ENCODE assay signal across 1 cellular context in the genomic region with DNA sequence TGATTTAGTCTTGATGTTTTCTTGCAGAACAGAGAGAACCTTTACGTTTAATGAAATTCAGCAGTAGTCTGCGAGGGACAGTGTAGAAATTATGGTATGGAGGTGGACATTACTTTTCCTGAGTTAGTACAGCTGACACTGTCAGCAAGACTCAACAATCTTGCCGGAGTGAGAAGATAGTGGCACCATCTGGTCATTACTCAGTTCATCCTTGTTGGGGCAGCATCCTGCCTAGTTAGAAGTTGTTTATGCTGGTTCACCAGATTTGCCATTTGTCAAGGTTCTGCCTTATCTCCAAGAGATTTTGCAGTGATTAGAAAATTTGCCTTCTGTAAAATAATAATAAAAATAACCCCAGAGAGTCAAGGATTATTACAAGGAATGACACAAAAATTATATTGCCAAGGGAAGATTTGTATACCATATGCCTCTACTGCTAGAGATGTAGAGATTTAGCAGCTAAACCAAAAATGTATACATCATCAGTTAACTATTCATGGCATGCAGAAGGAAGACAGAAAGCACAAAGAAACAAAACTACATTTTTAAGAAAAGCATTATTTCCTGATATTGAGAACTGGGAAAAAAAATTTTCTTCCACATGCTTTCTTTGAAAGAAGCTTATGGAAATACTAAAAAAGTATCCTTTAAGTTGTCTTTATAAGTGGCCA.
TF ChIP-seq lines count a peak whose summit lies in the region.

No MANE protein-coding gene starts in this region.

TF ChIP-seq in WTC11, 78 proteins besides CTCF, POLR2A, EP300 and RAD21 (continued from another document):
- TF ChIP-seq ATF2 (CRISPR knock-in tag; IDR thresholded peaks at IDR 0.05; ENCODE audit: borderline replicate concordance, low read depth) = no peak
- TF ChIP-seq, protein P1, sequence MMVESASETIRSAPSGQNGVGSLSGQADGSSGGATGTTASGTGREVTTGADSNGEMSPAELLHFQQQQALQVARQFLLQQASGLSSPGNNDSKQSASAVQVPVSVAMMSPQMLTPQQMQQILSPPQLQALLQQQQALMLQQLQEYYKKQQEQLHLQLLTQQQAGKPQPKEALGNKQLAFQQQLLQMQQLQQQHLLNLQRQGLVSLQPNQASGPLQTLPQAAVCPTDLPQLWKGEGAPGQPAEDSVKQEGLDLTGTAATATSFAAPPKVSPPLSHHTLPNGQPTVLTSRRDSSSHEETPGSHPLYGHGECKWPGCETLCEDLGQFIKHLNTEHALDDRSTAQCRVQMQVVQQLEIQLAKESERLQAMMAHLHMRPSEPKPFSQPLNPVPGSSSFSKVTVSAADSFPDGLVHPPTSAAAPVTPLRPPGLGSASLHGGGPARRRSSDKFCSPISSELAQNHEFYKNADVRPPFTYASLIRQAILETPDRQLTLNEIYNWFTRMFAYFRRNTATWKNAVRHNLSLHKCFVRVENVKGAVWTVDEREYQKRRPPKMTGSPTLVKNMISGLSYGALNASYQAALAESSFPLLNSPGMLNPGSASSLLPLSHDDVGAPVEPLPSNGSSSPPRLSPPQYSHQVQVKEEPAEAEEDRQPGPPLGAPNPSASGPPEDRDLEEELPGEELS (CRISPR knock-in tag; IDR thresholded peaks at IDR 0.05) = no peak
- no peak for TF ChIP-seq CREB1 (CRISPR knock-in tag; IDR thresholded peaks at IDR 0.05)
- TF ChIP-seq, protein P2, sequence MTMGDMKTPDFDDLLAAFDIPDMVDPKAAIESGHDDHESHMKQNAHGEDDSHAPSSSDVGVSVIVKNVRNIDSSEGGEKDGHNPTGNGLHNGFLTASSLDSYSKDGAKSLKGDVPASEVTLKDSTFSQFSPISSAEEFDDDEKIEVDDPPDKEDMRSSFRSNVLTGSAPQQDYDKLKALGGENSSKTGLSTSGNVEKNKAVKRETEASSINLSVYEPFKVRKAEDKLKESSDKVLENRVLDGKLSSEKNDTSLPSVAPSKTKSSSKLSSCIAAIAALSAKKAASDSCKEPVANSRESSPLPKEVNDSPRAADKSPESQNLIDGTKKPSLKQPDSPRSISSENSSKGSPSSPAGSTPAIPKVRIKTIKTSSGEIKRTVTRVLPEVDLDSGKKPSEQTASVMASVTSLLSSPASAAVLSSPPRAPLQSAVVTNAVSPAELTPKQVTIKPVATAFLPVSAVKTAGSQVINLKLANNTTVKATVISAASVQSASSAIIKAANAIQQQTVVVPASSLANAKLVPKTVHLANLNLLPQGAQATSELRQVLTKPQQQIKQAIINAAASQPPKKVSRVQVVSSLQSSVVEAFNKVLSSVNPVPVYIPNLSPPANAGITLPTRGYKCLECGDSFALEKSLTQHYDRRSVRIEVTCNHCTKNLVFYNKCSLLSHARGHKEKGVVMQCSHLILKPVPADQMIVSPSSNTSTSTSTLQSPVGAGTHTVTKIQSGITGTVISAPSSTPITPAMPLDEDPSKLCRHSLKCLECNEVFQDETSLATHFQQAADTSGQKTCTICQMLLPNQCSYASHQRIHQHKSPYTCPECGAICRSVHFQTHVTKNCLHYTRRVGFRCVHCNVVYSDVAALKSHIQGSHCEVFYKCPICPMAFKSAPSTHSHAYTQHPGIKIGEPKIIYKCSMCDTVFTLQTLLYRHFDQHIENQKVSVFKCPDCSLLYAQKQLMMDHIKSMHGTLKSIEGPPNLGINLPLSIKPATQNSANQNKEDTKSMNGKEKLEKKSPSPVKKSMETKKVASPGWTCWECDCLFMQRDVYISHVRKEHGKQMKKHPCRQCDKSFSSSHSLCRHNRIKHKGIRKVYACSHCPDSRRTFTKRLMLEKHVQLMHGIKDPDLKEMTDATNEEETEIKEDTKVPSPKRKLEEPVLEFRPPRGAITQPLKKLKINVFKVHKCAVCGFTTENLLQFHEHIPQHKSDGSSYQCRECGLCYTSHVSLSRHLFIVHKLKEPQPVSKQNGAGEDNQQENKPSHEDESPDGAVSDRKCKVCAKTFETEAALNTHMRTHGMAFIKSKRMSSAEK (CRISPR knock-in tag; IDR thresholded peaks at IDR 0.05; ENCODE audit: borderline replicate concordance) = no peak
- no peak for TF ChIP-seq MXD4 (CRISPR knock-in tag; IDR thresholded peaks at IDR 0.05; ENCODE audit: borderline replicate concordance)
- TF ChIP-seq HMGA2 (CRISPR knock-in tag; IDR thresholded peaks at IDR 0.05) = no peak
